In the genomic region with DNA sequence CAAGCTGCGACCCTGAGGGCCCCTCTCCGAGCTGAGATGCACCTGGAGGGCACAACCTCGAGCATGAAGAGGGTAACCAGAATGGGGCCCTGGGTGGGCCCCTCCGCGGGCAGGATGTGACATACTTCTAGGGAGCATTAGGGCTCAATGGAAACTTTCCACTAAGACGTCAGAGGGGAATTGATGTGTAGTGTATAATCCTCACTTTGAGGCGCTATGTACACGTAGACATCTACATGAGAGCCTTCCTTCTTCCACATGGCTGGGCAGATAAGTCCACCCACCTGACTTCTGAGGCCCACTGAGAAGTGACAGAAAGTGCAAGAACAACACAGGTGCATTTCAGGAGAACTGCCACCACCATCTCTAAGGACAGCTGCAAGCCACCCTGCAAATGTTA, we compare ENCODE assay signal across 11 cellular contexts.
DNase-seq lines count a peak whose midpoint lies in the region; ATAC-seq and TF ChIP-seq lines count a peak whose summit lies in the region.
"Had no signal": no experiment of that assay in that cellular context is flagged by ENCODE, and none has a peak within 500 bp of the region (broad histone marks: within the 10 kb centered on the region; RNA-seq: fewer than 3 reads in every experiment).

No MANE protein-coding gene starts in this region.

- DNase-seq in GM23338 (ENCODE audit: low spot score) = no peak
- no peak for DNase-seq in nephron progenitor cell
- no peak for DNase-seq in COLO668 (lab: John Stamatoyannopoulos, UW; ENCODE audit: unreplicated experiment)
- no peak for DNase-seq in AG08395 (ENCODE audit: low spot score)
- no peak for DNase-seq in progenitor cell of endocrine pancreas (ENCODE audit: low spot score, unreplicated experiment)
- DNase-seq in stimulated activated naive CD4-positive, alpha-beta T cell treated with Interleukin-2 at 50 U/mL for 16 hours (lab: John Stamatoyannopoulos, UW) = no peak
- DNase-seq: midbrain had no signal

- peaks cover 16% of the 10 kb centered on the region for H3K4me1 ChIP-seq in GM23338 (ENCODE audit: insufficient read depth)

- no peaks in the 10 kb centered on the region for H3K36me3 Mint-ChIP-seq in GM23338 (ENCODE audit: low read depth)
- H3K36me3 Mint-ChIP-seq in nephron progenitor cell (ENCODE audit: low read depth) = peaks cover 1% of the 10 kb centered on the region
- no peaks in the 10 kb centered on the region for H3K36me3 Mint-ChIP-seq in progenitor cell of endocrine pancreas (ENCODE audit: insufficient read depth)

- H3K4me3 Mint-ChIP-seq in GM23338 (no peak overlapping the region; the same call in 2 of the 3 replicates), nephron progenitor cell (no peak overlapping the region), progenitor cell of endocrine pancreas (ENCODE audit: low read depth) (no peak overlapping the region)

- H3K9me3 Mint-ChIP-seq in GM23338 (no peaks in the 10 kb centered on the region), nephron progenitor cell (no peaks in the 10 kb centered on the region), progenitor cell of endocrine pancreas (ENCODE audit: low read depth) (no peaks in the 10 kb centered on the region)

- H3K4me1 Mint-ChIP-seq in GM23338 (peaks cover 30% of the 10 kb centered on the region), nephron progenitor cell (peaks cover 24% of the 10 kb centered on the region), progenitor cell of endocrine pancreas (ENCODE audit: low read depth) (peaks cover 4% of the 10 kb centered on the region)

- ATAC-seq in GM18873 (IDR thresholded peaks at IDR 0.05; ENCODE audit: low FRiP score, unreplicated experiment) (peak; percentile 65), GM23338 (no peak), HG03457 (IDR thresholded peaks at IDR 0.05; ENCODE audit: unreplicated experiment) (peak; percentile 55)

- TF ChIP-seq CTCF in GM23338 (conservative IDR thresholded peaks at IDR 0.05; ENCODE audit: low read depth in 2 of 2) = no peak
- no peak for TF ChIP-seq CTCF in nephron progenitor cell (IDR thresholded peaks at IDR 0.05)
- no peak for TF ChIP-seq CTCF in progenitor cell of endocrine pancreas (IDR thresholded peaks at IDR 0.05; ENCODE audit: unreplicated experiment)

- no peaks in the 10 kb centered on the region for H3K79me2 ChIP-seq in GM23338 (replicated peaks; ENCODE audit: insufficient read depth)

- no peak overlapping the region for H3K27ac Mint-ChIP-seq in GM23338
- H3K27ac Mint-ChIP-seq in nephron progenitor cell = peak overlapping the region; percentile 31
- H3K27ac Mint-ChIP-seq in progenitor cell of endocrine pancreas = no peak overlapping the region

- H3K27me3 Mint-ChIP-seq in GM23338 (ENCODE audit: insufficient read depth, low read depth, poor library complexity) (peaks cover 10% of the 10 kb centered on the region), nephron progenitor cell (ENCODE audit: low read depth, poor library complexity) (no peaks in the 10 kb centered on the region), progenitor cell of endocrine pancreas (no peaks in the 10 kb centered on the region)

- H3K27ac ChIP-seq in GM23338 (ENCODE audit: low read depth) = no peak overlapping the region
- H3K27ac ChIP-seq: ascending aorta, vagina had no signal

- H3K4me3 ChIP-seq in GM23338 = no peak overlapping the region
- H3K4me3 ChIP-seq: ascending aorta, vagina had no signal

- H3K9me2 ChIP-seq in GM23338 (ENCODE audit: insufficient read depth) = no peaks in the 10 kb centered on the region

- no peak overlapping the region for H2AFZ ChIP-seq in GM23338

- H3K27me3 ChIP-seq in GM23338 (ENCODE audit: insufficient read depth) = no peaks in the 10 kb centered on the region
- H3K27me3 ChIP-seq: ascending aorta, vagina had no signal

- H4K20me1 ChIP-seq in GM23338 (replicated peaks; ENCODE audit: insufficient read depth) = peaks cover 6% of the 10 kb centered on the region

- H3K36me3 ChIP-seq in GM23338 (ENCODE audit: insufficient read depth) = no peaks in the 10 kb centered on the region
- H3K36me3 ChIP-seq: vagina had no signal

- H3F3A ChIP-seq in GM23338 (replicated peaks; ENCODE audit: low read depth) = no peaks in the 10 kb centered on the region

- peak overlapping the region; percentile 45; the same call in 1 of the 2 replicates for H3K4me2 ChIP-seq in GM23338

TF ChIP-seq in GM23338, 12 proteins besides CTCF, POLR2A, EP300 and RAD21 (continues in another document):
- no peak for TF ChIP-seq NANOG (IDR thresholded peaks at IDR 0.05; ENCODE audit: borderline replicate concordance)
- no peak for TF ChIP-seq ZNF462 (CRISPR knock-in tag; IDR thresholded peaks at IDR 0.05)
- TF ChIP-seq POLR2AphosphoS5 (IDR thresholded peaks at IDR 0.05; ENCODE audit: low read depth) = no peak
- no peak for TF ChIP-seq ZNF114 (CRISPR knock-in tag; IDR thresholded peaks at IDR 0.05)
- no peak for TF ChIP-seq ZNF331 (CRISPR knock-in tag; IDR thresholded peaks at IDR 0.05; ENCODE audit: low read depth)
- TF ChIP-seq CREB1 (CRISPR knock-in tag; IDR thresholded peaks at IDR 0.05; ENCODE audit: low read depth) = no peak
- TF ChIP-seq ETS1 (IDR thresholded peaks at IDR 0.05) = no peak
- TF ChIP-seq STAT1 (IDR thresholded peaks at IDR 0.05; ENCODE audit: unreplicated experiment) = no peak
- TF ChIP-seq JUNB (IDR thresholded peaks at IDR 0.05; ENCODE audit: unreplicated experiment) = no peak
- no peak for TF ChIP-seq EZH2 (IDR thresholded peaks at IDR 0.05; ENCODE audit: low read depth, unreplicated experiment)
- TF ChIP-seq EZH2phosphoT487 (IDR thresholded peaks at IDR 0.05; ENCODE audit: unreplicated experiment) = no peak
